7 cellular contexts compared by ENCODE assay signal in genomic region chr2:174631009-174631981, GRCh38. TPM values are rescaled to one million over a fixed set of nuclear protein-coding genes. Genes with fewer than 3 reads are reported as not detected.
DNase-seq lines count a peak whose midpoint lies in the region; TF ChIP-seq lines count a peak whose summit lies in the region.

No MANE protein-coding gene starts in this region.

- H3K4me2 ChIP-seq in OCI-LY1 (ENCODE audit: low read length), result peak overlapping the region; percentile 98; the same call in 1 of the 2 replicates

- peaks cover 44% of the 10 kb centered on the region for H3K36me3 ChIP-seq in OCI-LY1 (ENCODE audit: insufficient read depth, low read length)
- no peaks in the 10 kb centered on the region for H3K36me3 ChIP-seq in prostate gland

- no peak overlapping the region for H3K4me3 ChIP-seq in OCI-LY1 (ENCODE audit: low read depth, low read length, poor library complexity, severe bottlenecking)
- no peak overlapping the region for H3K4me3 ChIP-seq in skin epidermis
- no peak overlapping the region for H3K4me3 ChIP-seq in prostate gland

- H3K9me2 ChIP-seq in OCI-LY1 (ENCODE audit: low read depth, low read length), result no peaks in the 10 kb centered on the region

- DNase-seq in GM04503 (ENCODE audit: low read depth), result peak; percentile 88
- peak; percentile 88 for DNase-seq in dedifferentiated amniotic fluid mesenchymal stem cell (ENCODE audit: extremely low spot score)
- no peak for DNase-seq in RPMI8226
- no peak for DNase-seq in KBM-7
- DNase-seq in prostate gland (ENCODE audit: low spot score), result no peak

- H4K20me1 ChIP-seq in OCI-LY1 (ENCODE audit: insufficient read depth, low read length), result no peaks in the 10 kb centered on the region

- no peak overlapping the region for H3K9ac ChIP-seq in OCI-LY1 (ENCODE audit: low read length)

- peaks cover 26% of the 10 kb centered on the region for H3K79me2 ChIP-seq in OCI-LY1 (ENCODE audit: insufficient read depth, low read length)

- no peak overlapping the region for H2AFZ ChIP-seq in OCI-LY1 (ENCODE audit: low read length)

- WGBS in prostate gland, result 88% methylated on average over 11 of the region's 11 CpGs

- H3K4me1 ChIP-seq in OCI-LY1 (ENCODE audit: insufficient read depth, low read length, severe bottlenecking) (peaks cover 42% of the 10 kb centered on the region), prostate gland (replicated peaks) (no peaks in the 10 kb centered on the region)

- in situ Hi-C loops in KBM-7 (cut with MboI; ENCODE audit: low pct_unique_long_range_greater_than_20kb, low sequenced_read_pairs), result no loop called here

- H3F3A ChIP-seq in OCI-LY1 (ENCODE audit: insufficient read depth, low read length), result no peaks in the 10 kb centered on the region

- intact Hi-C loops in prostate gland (cut with DNase I), result no loop called here

- H3K9me3 ChIP-seq in OCI-LY1 (ENCODE audit: low read length), result no peaks in the 10 kb centered on the region
- H3K9me3 ChIP-seq in prostate gland, result no peaks in the 10 kb centered on the region

- TF ChIP-seq CTCF in OCI-LY1 (IDR thresholded peaks at IDR 0.05; ENCODE audit: low read length) (no peak), prostate gland (IDR thresholded peaks at IDR 0.05) (no peak)

- no peak for TF ChIP-seq POLR2A in prostate gland (IDR thresholded peaks at IDR 0.05)

- no peaks in the 10 kb centered on the region for H3K27me3 ChIP-seq in OCI-LY1 (ENCODE audit: insufficient read depth, low read length)
- no peaks in the 10 kb centered on the region for H3K27me3 ChIP-seq in prostate gland (replicated peaks; ENCODE audit: insufficient read depth)

- H3K27ac ChIP-seq in OCI-LY1 (ENCODE audit: low read depth, low read length, poor library complexity, severe bottlenecking) (no peak overlapping the region), skin epidermis (peak overlapping the region in 13 of 21 experiments; percentile 12 to 96 (median 65)), prostate gland (no peak overlapping the region)

RNA-seq across cellular contexts. Expression of gene WIPF1, which starts 33.7 kb away (rescaled TPM):
- total RNA-seq in prostate gland, result 10 to 100 TPM in 1 of 2 donors, 1 to 10 TPM in 1; 7.2 to 19.0 TPM

Comparison
In these comparisons a context has a peak if more than half of its experiments do, and no peak if none do; other contexts are left out.
1. DNase-seq: peak in GM04503 (single experiment) and dedifferentiated amniotic fluid mesenchymal stem cell (single experiment); none in RPMI8226 (single experiment), KBM-7 (single experiment) and prostate gland (single experiment).
2. H3K27ac ChIP-seq: peak in skin epidermis (13 of 21); none in OCI-LY1 (single experiment) and prostate gland (0 of 2).